ENCODE assay signal across 8 cellular contexts in the genomic region with DNA sequence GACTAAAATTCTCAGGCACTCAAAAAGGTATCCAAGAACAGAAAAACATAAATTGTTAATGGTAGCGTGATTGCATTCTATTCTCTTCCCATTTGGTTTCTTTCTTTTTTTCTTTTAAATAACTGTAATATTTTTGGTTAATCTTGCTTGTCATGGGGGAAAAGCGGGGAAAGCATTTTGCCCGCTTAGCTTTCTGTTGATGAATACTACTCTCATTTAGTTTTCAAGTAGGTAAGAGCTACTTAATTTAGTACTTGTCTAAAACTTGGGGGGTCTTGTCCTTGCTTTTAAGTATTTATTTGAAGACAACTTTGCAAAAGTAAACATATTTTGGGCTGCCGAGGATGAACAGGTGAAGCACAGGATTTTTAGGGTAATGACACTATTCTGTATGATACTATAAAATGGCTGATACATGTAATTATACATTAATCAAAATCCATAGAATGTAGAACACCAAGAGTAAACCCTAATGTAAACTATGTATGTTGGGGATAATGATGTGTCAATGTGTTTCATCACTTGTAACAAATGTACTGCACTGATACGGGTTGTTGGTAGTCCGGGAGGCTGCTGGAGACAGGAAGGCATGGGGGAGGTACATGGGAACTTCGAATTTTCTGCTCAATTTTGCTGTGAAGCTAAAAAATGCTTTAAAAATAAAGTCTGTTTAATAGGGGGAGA. TPM values are rescaled to one million over a fixed set of nuclear protein-coding genes. Genes with fewer than 3 reads are reported as not detected.
DNase-seq lines count a peak whose midpoint lies in the region; ATAC-seq, FAIRE-seq and TF ChIP-seq lines count a peak whose summit lies in the region.

No MANE protein-coding gene starts in this region.

- H3K4me2 ChIP-seq in PC-9, result peak overlapping the region; percentile 79

- H3K27me3 Mint-ChIP-seq in endodermal cell (ENCODE audit: insufficient read depth), result peaks cover 9% of the 10 kb centered on the region

- peak overlapping the region; percentile 99 for H3K27ac ChIP-seq in PC-9
- no peak overlapping the region for H3K27ac ChIP-seq in endodermal cell (ENCODE audit: low read depth, low read length)
- peak overlapping the region in 2 of 4 donors; percentile 92 to 97 for H3K27ac ChIP-seq in pancreas

- FAIRE-seq in pancreas (lab: Jason Lieb, UNC), result no peak

- TF ChIP-seq CTCF in PC-9 (conservative IDR thresholded peaks at IDR 0.05) (no peak), endodermal cell (conservative IDR thresholded peaks at IDR 0.05) (no peak), pancreas (IDR thresholded peaks at IDR 0.05) (no peak)

- no peak overlapping the region for H2AFZ ChIP-seq in PC-9

- H3K79me2 ChIP-seq in PC-9 (ENCODE audit: low read depth), result peaks cover 63% of the 10 kb centered on the region

- no peaks in the 10 kb centered on the region for H3K9me2 ChIP-seq in PC-9 (ENCODE audit: insufficient read depth)

- BruUV-seq in PC-9 (replicated peaks; lab: Mats Ljungman, UMichigan), result no TSS peak

- no peaks in the 10 kb centered on the region for H3K27me3 ChIP-seq in PC-9 (ENCODE audit: insufficient read depth, low read depth)
- H3K27me3 ChIP-seq in endodermal cell (ENCODE audit: control insufficient read depth, insufficient read depth, low read length, poor library complexity, severe bottlenecking), result no peaks in the 10 kb centered on the region
- H3K27me3 ChIP-seq in pancreas, result no peaks in the 10 kb centered on the region

- H3K36me3 ChIP-seq in PC-9 (ENCODE audit: low read depth) (peaks cover 29% of the 10 kb centered on the region; the same call in 1 of the 2 replicates), endodermal cell (ENCODE audit: control insufficient read depth, insufficient read depth, low read length) (no peaks in the 10 kb centered on the region), pancreas (no peaks in the 10 kb centered on the region)

- H3K4me3 Mint-ChIP-seq in endodermal cell, result peak overlapping the region; percentile 82

- ATAC-seq in pancreas (no peak), HG02571 (IDR thresholded peaks at IDR 0.05; ENCODE audit: unreplicated experiment) (no peak)

- WGBS in endodermal cell (ENCODE audit: insufficient coverage in 1 of 2, insufficient read length in 1 of 2), 2 experiments, result 57 to 62% methylated on average over 3 to 7 of the region's 7 CpGs
- WGBS in pancreas, 2 donors, result 42% methylated on average over 7 of the region's 7 CpGs

- peak; percentile 52 for DNase-seq in ELR (ENCODE audit: low read depth)
- DNase-seq in PC-9, result no peak
- no peak for DNase-seq in endodermal cell
- DNase-seq in pancreas, result no peak
- no peak for DNase-seq in COR-L47 (lab: John Stamatoyannopoulos, UW)
- no peak for DNase-seq in NCI-H2227 treated with DMSO at 0.1 percent for 48 hours (lab: John Stamatoyannopoulos, UW)
- no peak for DNase-seq in NCI-H82 (lab: John Stamatoyannopoulos, UW)

- H3K4me3 ChIP-seq in PC-9 (peak overlapping the region; percentile 87), endodermal cell (ENCODE audit: low read length) (peak overlapping the region; percentile 88), pancreas (peak overlapping the region; percentile 60 to 84 (median 82))

- H3K27ac Mint-ChIP-seq in endodermal cell, result no peak overlapping the region

- intact Hi-C loops in PC-9 (cut with micrococcal nuclease; ENCODE audit: unreplicated experiment), result loop anchor here (1.0 to 2.0 kb wide), 3 partner anchors 21 to 920 kb away; no protein-coding TSS in a partner anchor
- intact Hi-C loops in pancreas (cut with DNase I), result no loop called here

- peak overlapping the region; percentile 75 for H3K9ac ChIP-seq in endodermal cell (ENCODE audit: extremely low read depth, low read length, poor library complexity, severe bottlenecking)

- H3K4me1 ChIP-seq in PC-9 (replicated peaks; ENCODE audit: insufficient read depth) (peaks cover 54% of the 10 kb centered on the region), endodermal cell (ENCODE audit: control insufficient read depth, insufficient read depth, low read length) (no peaks in the 10 kb centered on the region), pancreas (peaks cover 0 to 26% (median 11%) of the 10 kb centered on the region in 3 donors)

- POLR2A ChIA-PET in PC-9 (lab: Charles Lee; ENCODE audit: unreplicated experiment), result interaction anchor here (0.5 to 1.1 kb wide), 12 partner anchors 16 to 598 kb away, joined by 3 to 8 read pairs (median 4); a partner anchor contains a TSS

- H3K9me3 Mint-ChIP-seq in endodermal cell, result no peaks in the 10 kb centered on the region

- CTCF ChIA-PET in PC-9 (lab: Charles Lee), result interaction anchor here (0.6 to 0.7 kb wide), 2 partner anchors 46 to 64 kb away, joined by 3 to 5 read pairs; no protein-coding TSS in a partner anchor

- no peaks in the 10 kb centered on the region for H3K36me3 Mint-ChIP-seq in endodermal cell (ENCODE audit: low read depth)

- H3F3A ChIP-seq in PC-9 (ENCODE audit: insufficient read depth, low read depth), result peaks cover 38% of the 10 kb centered on the region

- H3K9me3 ChIP-seq in PC-9 (ENCODE audit: insufficient read depth, low read depth) (peaks cover 1% of the 10 kb centered on the region; the same call in 1 of the 2 replicates), endodermal cell (ENCODE audit: control insufficient read depth, low read length) (no peaks in the 10 kb centered on the region), pancreas (no peaks in the 10 kb centered on the region)

- H4K20me1 ChIP-seq in PC-9 (ENCODE audit: insufficient read depth), result peaks cover 9% of the 10 kb centered on the region

- H3K4me1 Mint-ChIP-seq in endodermal cell, result peaks cover 14% of the 10 kb centered on the region

RNA-seq across cellular contexts. Expression of a gene that starts 1.7 kb away (rescaled TPM):
- total RNA-seq in PC-9 (2021), result 210 and 306 TPM in 2 replicates
- total RNA-seq in endodermal cell, result 10 to 100 TPM; 23.1 to 31.0 TPM
- 12.5 TPM for polyA plus RNA-seq in endodermal cell (2013, experiment 1 of 2)
- 12.4 TPM for polyA plus RNA-seq in endodermal cell (2013, experiment 2 of 2)
- 10 to 100 TPM; 17.3 to 37.0 (median 27.2) TPM for total RNA-seq in pancreas
- 10 to 100 TPM; 10.6 to 17.3 TPM for polyA plus RNA-seq in pancreas
